1 cellular context compared by ENCODE assay signal in the genomic region with DNA sequence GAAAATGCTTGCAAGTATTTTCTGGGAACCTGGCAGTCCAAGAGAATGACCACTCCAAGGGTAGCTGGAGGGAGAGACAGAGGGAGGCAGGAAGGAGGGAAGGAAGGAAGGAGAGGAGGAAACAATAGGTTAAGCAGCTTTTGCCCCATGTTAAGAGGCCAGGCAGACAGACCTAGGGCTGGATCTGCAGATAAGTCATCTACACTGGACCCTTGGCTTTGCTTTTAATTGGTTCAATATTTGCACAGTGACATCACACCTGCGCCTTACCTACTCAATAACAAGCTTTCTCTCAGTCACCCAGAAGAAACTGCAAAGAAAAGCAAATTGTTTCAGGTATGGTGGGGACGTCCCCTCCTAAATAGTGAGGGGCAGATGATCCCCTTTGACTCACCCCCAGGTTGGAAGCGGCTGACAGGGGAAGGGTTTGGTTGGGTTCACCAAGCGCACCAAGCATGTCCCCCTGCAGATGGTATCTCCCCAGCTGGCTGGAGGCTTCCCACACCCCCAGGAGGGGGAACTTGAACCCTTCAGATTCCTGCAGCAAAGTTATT.
A peak's percentile ranks its signal among the peaks of the same experiment; 100 is the strongest.
TF ChIP-seq lines count a peak whose summit lies in the region.

No MANE protein-coding gene starts in this region.

TF ChIP-seq in HepG2, 621 proteins besides CTCF, POLR2A, EP300 and RAD21 (continued from another document and continues in another):
- TF ChIP-seq ZNF333 (CRISPR knock-in tag; IDR thresholded peaks at IDR 0.05; ENCODE audit: borderline replicate concordance), result no peak
- TF ChIP-seq ZNF589 (CRISPR knock-in tag; conservative IDR thresholded peaks at IDR 0.05), result no peak
- peak; percentile 7 for TF ChIP-seq TEAD3 (CRISPR knock-in tag; optimal IDR thresholded peaks at IDR 0.05; ENCODE audit: borderline replicate concordance)
- TF ChIP-seq ZSCAN21 (CRISPR knock-in tag; IDR thresholded peaks at IDR 0.05; ENCODE audit: borderline replicate concordance), result no peak
- TF ChIP-seq STAG1 (CRISPR knock-in tag; IDR thresholded peaks at IDR 0.05), result no peak
- TF ChIP-seq ZNF746 (CRISPR knock-in tag; IDR thresholded peaks at IDR 0.05), result peak; percentile 48; the same call in 1 of the 2 replicates
- TF ChIP-seq HHEX (CRISPR knock-in tag; IDR thresholded peaks at IDR 0.05), result no peak
- no peak for TF ChIP-seq NCOA5 (CRISPR knock-in tag; IDR thresholded peaks at IDR 0.05)
- TF ChIP-seq, protein P1, sequence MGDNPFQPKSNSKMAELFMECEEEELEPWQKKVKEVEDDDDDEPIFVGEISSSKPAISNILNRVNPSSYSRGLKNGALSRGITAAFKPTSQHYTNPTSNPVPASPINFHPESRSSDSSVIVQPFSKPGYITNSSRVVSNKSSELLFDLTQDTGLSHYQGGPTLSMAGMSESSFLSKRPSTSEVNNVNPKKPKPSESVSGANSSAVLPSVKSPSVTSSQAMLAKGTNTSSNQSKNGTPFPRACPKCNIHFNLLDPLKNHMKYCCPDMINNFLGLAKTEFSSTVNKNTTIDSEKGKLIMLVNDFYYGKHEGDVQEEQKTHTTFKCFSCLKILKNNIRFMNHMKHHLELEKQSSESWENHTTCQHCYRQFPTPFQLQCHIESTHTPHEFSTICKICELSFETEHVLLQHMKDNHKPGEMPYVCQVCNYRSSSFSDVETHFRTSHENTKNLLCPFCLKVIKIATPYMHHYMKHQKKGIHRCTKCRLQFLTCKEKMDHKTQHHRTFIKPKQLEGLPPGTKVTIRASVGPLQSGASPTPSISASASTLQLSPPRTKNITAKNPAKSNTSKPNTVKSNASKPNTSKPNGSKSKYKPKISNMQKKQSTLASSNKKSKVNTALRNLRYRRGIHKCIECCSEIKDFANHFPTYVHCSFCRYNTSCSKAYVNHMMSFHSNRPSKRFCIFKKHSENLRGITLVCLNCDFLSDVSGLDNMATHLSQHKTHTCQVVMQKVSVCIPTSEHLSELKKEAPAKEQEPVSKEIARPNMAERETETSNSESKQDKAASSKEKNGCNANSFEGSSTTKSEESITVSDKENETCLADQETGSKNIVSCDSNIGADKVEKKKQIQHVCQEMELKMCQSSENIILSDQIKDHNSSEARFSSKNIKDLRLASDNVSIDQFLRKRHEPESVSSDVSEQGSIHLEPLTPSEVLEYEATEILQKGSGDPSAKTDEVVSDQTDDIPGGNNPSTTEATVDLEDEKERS (CRISPR knock-in tag; IDR thresholded peaks at IDR 0.05), result no peak
- no peak for TF ChIP-seq FOSL1 (CRISPR knock-in tag; IDR thresholded peaks at IDR 0.05; ENCODE audit: borderline replicate concordance)
- no peak for TF ChIP-seq ATF4 (CRISPR knock-in tag; IDR thresholded peaks at IDR 0.05)
- no peak for TF ChIP-seq NFRKB (IDR thresholded peaks at IDR 0.05)
- no peak for TF ChIP-seq TBL1XR1 (IDR thresholded peaks at IDR 0.05; ENCODE audit: borderline replicate concordance, low read length, partially characterized antibody)
- TF ChIP-seq NKX3-1 (CRISPR knock-in tag; IDR thresholded peaks at IDR 0.05), result no peak
- no peak for TF ChIP-seq KAT2B (IDR thresholded peaks at IDR 0.05; ENCODE audit: borderline replicate concordance, low read depth, low read length)
- TF ChIP-seq WIZ (CRISPR knock-in tag; IDR thresholded peaks at IDR 0.05), result no peak
- no peak for TF ChIP-seq RFX5 (IDR thresholded peaks at IDR 0.05; ENCODE audit: low read depth, low read length)
- TF ChIP-seq BRCA1 (CRISPR knock-in tag; IDR thresholded peaks at IDR 0.05), result no peak
- TF ChIP-seq MAFG (CRISPR knock-in tag; IDR thresholded peaks at IDR 0.05), result no peak
- TF ChIP-seq SNAPC5 (CRISPR knock-in tag; IDR thresholded peaks at IDR 0.05; ENCODE audit: borderline replicate concordance), result no peak
- TF ChIP-seq, protein P2, sequence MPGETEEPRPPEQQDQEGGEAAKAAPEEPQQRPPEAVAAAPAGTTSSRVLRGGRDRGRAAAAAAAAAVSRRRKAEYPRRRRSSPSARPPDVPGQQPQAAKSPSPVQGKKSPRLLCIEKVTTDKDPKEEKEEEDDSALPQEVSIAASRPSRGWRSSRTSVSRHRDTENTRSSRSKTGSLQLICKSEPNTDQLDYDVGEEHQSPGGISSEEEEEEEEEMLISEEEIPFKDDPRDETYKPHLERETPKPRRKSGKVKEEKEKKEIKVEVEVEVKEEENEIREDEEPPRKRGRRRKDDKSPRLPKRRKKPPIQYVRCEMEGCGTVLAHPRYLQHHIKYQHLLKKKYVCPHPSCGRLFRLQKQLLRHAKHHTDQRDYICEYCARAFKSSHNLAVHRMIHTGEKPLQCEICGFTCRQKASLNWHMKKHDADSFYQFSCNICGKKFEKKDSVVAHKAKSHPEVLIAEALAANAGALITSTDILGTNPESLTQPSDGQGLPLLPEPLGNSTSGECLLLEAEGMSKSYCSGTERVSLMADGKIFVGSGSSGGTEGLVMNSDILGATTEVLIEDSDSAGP (CRISPR knock-in tag; IDR thresholded peaks at IDR 0.05; ENCODE audit: borderline replicate concordance), result peak; percentile 16; the same call in 1 of the 2 replicates
- 0 out of 2 replicates have a peak, but pooled peaks have one; percentile 25 for TF ChIP-seq TBX3 (IDR thresholded peaks at IDR 0.05; ENCODE audit: borderline replicate concordance)
- TF ChIP-seq SNAI1 (CRISPR knock-in tag; IDR thresholded peaks at IDR 0.05; ENCODE audit: borderline replicate concordance), result no peak
- TF ChIP-seq, protein P3, sequence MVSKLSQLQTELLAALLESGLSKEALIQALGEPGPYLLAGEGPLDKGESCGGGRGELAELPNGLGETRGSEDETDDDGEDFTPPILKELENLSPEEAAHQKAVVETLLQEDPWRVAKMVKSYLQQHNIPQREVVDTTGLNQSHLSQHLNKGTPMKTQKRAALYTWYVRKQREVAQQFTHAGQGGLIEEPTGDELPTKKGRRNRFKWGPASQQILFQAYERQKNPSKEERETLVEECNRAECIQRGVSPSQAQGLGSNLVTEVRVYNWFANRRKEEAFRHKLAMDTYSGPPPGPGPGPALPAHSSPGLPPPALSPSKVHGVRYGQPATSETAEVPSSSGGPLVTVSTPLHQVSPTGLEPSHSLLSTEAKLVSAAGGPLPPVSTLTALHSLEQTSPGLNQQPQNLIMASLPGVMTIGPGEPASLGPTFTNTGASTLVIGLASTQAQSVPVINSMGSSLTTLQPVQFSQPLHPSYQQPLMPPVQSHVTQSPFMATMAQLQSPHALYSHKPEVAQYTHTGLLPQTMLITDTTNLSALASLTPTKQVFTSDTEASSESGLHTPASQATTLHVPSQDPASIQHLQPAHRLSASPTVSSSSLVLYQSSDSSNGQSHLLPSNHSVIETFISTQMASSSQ (IDR thresholded peaks at IDR 0.05; ENCODE audit: low read depth), result 0 out of 2 replicates have a peak, but pooled peaks have one; percentile 33
- TF ChIP-seq, protein P3 (CRISPR knock-in tag; IDR thresholded peaks at IDR 0.05; ENCODE audit: borderline replicate concordance), result no peak
- TF ChIP-seq CC2D1A (CRISPR knock-in tag; IDR thresholded peaks at IDR 0.05), result no peak
- TF ChIP-seq, protein P4, sequence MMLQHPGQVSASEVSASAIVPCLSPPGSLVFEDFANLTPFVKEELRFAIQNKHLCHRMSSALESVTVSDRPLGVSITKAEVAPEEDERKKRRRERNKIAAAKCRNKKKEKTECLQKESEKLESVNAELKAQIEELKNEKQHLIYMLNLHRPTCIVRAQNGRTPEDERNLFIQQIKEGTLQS (CRISPR knock-in tag; IDR thresholded peaks at IDR 0.05), result peak; percentile 86
- TF ChIP-seq ZNF607 (CRISPR knock-in tag; IDR thresholded peaks at IDR 0.05; ENCODE audit: borderline replicate concordance), result no peak
- TF ChIP-seq ZNF564 (CRISPR knock-in tag; IDR thresholded peaks at IDR 0.05), result no peak
- no peak for TF ChIP-seq SP5 (CRISPR knock-in tag; IDR thresholded peaks at IDR 0.05; ENCODE audit: borderline replicate concordance, low read depth)
- no peak for TF ChIP-seq ZNF7 (CRISPR knock-in tag; IDR thresholded peaks at IDR 0.05)
- no peak for TF ChIP-seq ZNF383 (CRISPR knock-in tag; IDR thresholded peaks at IDR 0.05; ENCODE audit: borderline replicate concordance)
- no peak for TF ChIP-seq SP140L (CRISPR knock-in tag; IDR thresholded peaks at IDR 0.05; ENCODE audit: borderline replicate concordance)
- TF ChIP-seq ZBTB7A (CRISPR knock-in tag; IDR thresholded peaks at IDR 0.05), result no peak
- no peak for TF ChIP-seq ARNT (IDR thresholded peaks at IDR 0.05)
- no peak for TF ChIP-seq ELF3 (CRISPR knock-in tag; IDR thresholded peaks at IDR 0.05)
- no peak for TF ChIP-seq SOX6 (IDR thresholded peaks at IDR 0.05)
- TF ChIP-seq SOX6 (CRISPR knock-in tag; IDR thresholded peaks at IDR 0.05), result peak; percentile 78
- TF ChIP-seq ZFP37 (CRISPR knock-in tag; IDR thresholded peaks at IDR 0.05; ENCODE audit: borderline replicate concordance), result no peak
- no peak for TF ChIP-seq TERF1 (CRISPR knock-in tag; IDR thresholded peaks at IDR 0.05)
- peak; percentile 49; the same call in 1 of the 2 replicates for TF ChIP-seq HDAC2 (CRISPR knock-in tag; IDR thresholded peaks at IDR 0.05)
- TF ChIP-seq, protein P5, sequence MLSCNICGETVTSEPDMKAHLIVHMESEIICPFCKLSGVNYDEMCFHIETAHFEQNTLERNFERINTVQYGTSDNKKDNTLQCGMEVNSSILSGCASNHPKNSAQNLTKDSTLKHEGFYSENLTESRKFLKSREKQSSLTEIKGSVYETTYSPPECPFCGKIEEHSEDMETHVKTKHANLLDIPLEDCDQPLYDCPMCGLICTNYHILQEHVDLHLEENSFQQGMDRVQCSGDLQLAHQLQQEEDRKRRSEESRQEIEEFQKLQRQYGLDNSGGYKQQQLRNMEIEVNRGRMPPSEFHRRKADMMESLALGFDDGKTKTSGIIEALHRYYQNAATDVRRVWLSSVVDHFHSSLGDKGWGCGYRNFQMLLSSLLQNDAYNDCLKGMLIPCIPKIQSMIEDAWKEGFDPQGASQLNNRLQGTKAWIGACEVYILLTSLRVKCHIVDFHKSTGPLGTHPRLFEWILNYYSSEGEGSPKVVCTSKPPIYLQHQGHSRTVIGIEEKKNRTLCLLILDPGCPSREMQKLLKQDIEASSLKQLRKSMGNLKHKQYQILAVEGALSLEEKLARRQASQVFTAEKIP (CRISPR knock-in tag; IDR thresholded peaks at IDR 0.05; ENCODE audit: borderline replicate concordance), result no peak
- no peak for TF ChIP-seq ZNF766 (CRISPR knock-in tag; IDR thresholded peaks at IDR 0.05; ENCODE audit: borderline replicate concordance)
- TF ChIP-seq ZNF552 (CRISPR knock-in tag; IDR thresholded peaks at IDR 0.05; ENCODE audit: borderline replicate concordance), result no peak
- TF ChIP-seq, protein P6, sequence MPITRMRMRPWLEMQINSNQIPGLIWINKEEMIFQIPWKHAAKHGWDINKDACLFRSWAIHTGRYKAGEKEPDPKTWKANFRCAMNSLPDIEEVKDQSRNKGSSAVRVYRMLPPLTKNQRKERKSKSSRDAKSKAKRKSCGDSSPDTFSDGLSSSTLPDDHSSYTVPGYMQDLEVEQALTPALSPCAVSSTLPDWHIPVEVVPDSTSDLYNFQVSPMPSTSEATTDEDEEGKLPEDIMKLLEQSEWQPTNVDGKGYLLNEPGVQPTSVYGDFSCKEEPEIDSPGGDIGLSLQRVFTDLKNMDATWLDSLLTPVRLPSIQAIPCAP (CRISPR knock-in tag; IDR thresholded peaks at IDR 0.05; ENCODE audit: low read depth), result no peak
- TF ChIP-seq ATAD3A (CRISPR knock-in tag; IDR thresholded peaks at IDR 0.05), result no peak
